Comparison of ENCODE assay signal across 1 cellular context in the genomic region with DNA sequence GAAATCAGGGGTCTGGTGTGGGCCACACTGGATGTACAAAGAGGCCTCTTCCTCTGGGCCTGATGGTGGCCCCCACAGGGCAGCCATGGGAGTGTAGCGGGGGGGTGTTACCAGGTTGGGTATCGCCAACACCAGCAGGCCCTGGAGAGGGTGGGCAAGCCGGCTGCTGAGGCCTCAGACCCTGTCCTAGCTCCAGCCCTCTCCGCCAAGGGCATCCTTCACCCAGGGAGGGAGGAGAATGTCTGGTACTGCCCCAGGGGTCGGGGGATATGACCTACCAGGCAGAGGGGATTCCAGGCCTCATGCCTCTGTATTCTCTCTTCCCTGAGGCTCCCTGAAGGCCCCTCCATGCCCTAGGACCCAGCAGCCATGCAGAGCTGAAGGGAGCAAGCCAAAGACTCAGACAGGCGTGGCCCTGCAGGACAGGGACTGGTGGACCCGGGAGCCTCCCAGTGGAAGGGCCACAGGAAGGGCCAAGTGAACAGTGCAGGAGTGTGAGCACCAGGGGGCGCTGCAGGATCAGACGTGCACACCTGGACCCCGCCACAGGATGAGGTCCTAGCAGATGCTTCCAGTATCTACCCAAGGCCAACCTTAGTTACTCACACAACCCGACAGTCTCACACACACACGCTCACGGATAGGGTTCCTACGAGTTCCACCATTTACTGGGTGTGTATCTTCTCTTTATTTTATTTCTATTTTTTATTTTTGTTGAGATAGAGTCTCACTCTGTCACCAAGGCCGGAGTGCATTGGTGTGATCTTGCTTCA.
TF ChIP-seq lines count a peak whose summit lies in the region.

No MANE protein-coding gene starts in this region.

TF ChIP-seq in HepG2, 621 proteins besides CTCF, POLR2A, EP300 and RAD21 (continued from another document):
- TF ChIP-seq, protein P1, sequence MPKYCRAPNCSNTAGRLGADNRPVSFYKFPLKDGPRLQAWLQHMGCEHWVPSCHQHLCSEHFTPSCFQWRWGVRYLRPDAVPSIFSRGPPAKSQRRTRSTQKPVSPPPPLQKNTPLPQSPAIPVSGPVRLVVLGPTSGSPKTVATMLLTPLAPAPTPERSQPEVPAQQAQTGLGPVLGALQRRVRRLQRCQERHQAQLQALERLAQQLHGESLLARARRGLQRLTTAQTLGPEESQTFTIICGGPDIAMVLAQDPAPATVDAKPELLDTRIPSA (CRISPR knock-in tag; IDR thresholded peaks at IDR 0.05; ENCODE audit: borderline replicate concordance) = no peak
- peak; percentile 95; the same call in 1 of the 2 replicates for TF ChIP-seq ZNF580 (CRISPR knock-in tag; IDR thresholded peaks at IDR 0.05; ENCODE audit: borderline replicate concordance, low read depth)
- TF ChIP-seq ZXDC (CRISPR knock-in tag; IDR thresholded peaks at IDR 0.05) = peak; percentile 66; the same call in 1 of the 2 replicates
- TF ChIP-seq, protein P2, sequence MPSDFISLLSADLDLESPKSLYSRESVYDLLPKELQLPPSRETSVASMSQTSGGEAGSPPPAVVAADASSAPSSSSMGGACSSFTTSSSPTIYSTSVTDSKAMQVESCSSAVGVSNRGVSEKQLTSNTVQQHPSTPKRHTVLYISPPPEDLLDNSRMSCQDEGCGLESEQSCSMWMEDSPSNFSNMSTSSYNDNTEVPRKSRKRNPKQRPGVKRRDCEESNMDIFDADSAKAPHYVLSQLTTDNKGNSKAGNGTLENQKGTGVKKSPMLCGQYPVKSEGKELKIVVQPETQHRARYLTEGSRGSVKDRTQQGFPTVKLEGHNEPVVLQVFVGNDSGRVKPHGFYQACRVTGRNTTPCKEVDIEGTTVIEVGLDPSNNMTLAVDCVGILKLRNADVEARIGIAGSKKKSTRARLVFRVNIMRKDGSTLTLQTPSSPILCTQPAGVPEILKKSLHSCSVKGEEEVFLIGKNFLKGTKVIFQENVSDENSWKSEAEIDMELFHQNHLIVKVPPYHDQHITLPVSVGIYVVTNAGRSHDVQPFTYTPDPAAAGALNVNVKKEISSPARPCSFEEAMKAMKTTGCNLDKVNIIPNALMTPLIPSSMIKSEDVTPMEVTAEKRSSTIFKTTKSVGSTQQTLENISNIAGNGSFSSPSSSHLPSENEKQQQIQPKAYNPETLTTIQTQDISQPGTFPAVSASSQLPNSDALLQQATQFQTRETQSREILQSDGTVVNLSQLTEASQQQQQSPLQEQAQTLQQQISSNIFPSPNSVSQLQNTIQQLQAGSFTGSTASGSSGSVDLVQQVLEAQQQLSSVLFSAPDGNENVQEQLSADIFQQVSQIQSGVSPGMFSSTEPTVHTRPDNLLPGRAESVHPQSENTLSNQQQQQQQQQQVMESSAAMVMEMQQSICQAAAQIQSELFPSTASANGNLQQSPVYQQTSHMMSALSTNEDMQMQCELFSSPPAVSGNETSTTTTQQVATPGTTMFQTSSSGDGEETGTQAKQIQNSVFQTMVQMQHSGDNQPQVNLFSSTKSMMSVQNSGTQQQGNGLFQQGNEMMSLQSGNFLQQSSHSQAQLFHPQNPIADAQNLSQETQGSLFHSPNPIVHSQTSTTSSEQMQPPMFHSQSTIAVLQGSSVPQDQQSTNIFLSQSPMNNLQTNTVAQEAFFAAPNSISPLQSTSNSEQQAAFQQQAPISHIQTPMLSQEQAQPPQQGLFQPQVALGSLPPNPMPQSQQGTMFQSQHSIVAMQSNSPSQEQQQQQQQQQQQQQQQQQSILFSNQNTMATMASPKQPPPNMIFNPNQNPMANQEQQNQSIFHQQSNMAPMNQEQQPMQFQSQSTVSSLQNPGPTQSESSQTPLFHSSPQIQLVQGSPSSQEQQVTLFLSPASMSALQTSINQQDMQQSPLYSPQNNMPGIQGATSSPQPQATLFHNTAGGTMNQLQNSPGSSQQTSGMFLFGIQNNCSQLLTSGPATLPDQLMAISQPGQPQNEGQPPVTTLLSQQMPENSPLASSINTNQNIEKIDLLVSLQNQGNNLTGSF (CRISPR knock-in tag; IDR thresholded peaks at IDR 0.05) = no peak
- TF ChIP-seq NKX3-1 (CRISPR knock-in tag; IDR thresholded peaks at IDR 0.05) = no peak
- TF ChIP-seq TMF1 (CRISPR knock-in tag; IDR thresholded peaks at IDR 0.05; ENCODE audit: low read depth) = no peak
- no peak for TF ChIP-seq FOXP1 (IDR thresholded peaks at IDR 0.05)
- TF ChIP-seq FOXP1 (CRISPR knock-in tag; IDR thresholded peaks at IDR 0.05) = no peak
- TF ChIP-seq ZNF619 (CRISPR knock-in tag; IDR thresholded peaks at IDR 0.05) = 0 out of 2 replicates have a peak, but pooled peaks have one; percentile 35
- no peak for TF ChIP-seq NPAS2 (CRISPR knock-in tag; IDR thresholded peaks at IDR 0.05; ENCODE audit: borderline replicate concordance)
- TF ChIP-seq ZFP41 (CRISPR knock-in tag; IDR thresholded peaks at IDR 0.05; ENCODE audit: borderline replicate concordance) = no peak; the same call in 1 of the 2 replicates
- TF ChIP-seq PAWR (CRISPR knock-in tag; IDR thresholded peaks at IDR 0.05; ENCODE audit: borderline replicate concordance) = no peak
